Comparison of ENCODE assay signal across 10 cellular contexts in the genomic region with DNA sequence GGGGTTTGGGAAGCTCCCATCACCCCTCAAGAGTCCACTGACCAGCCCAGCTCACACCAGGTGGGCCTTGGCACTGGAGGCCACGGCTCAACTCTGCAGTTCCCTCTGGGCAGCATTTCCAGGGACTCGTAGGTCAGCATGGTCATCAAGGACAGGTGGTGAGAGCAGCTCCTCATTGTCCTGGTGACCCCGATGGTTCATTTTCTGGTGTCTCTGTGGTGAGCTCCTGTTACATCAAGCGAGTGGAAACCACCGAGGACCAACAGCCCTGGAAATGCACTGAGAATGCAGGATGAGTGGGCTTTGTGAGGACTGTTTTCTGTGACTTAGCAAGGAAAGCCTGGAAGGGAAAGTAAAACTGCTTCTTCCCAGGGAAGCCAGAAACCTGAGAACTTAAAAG. TPM values are rescaled to one million over a fixed set of nuclear protein-coding genes. Genes with fewer than 3 reads are reported as not detected.
DNase-seq lines count a peak whose midpoint lies in the region; ATAC-seq and TF ChIP-seq lines count a peak whose summit lies in the region.
"Not testable (repeated sequence)": the region's sequence is repeated elsewhere in the genome, so short reads cannot be mapped to it uniquely, and the experiment has no call there.
"Had no signal": no experiment of that assay in that cellular context is flagged by ENCODE, and none has a peak within 500 bp of the region (broad histone marks: within the 10 kb centered on the region; RNA-seq: fewer than 3 reads in every experiment).

No MANE protein-coding gene starts in this region.

- not testable (repeated sequence) for H3K14ac ChIP-seq in IMR-90 (replicated peaks; ENCODE audit: low read depth, low read length)

- H3K27me3 ChIP-seq in IMR-90 (ENCODE audit: control insufficient read depth, insufficient read depth, low read length); osteoblast (ENCODE audit: insufficient read depth, low read length): not testable (repeated sequence)

- not testable (repeated sequence) for H3K56ac ChIP-seq in IMR-90 (ENCODE audit: extremely low read depth, insufficient read depth, low read length)

- H4K5ac ChIP-seq in IMR-90 (ENCODE audit: low read depth, low read length), result not testable (repeated sequence)

- not testable (repeated sequence) for H2BK120ac ChIP-seq in IMR-90 (ENCODE audit: low read depth, low read length)

- H3K36me3 ChIP-seq in IMR-90 (ENCODE audit: control insufficient read depth, insufficient read depth, low read length); osteoblast (ENCODE audit: insufficient read depth, low read length): not testable (repeated sequence)

- H4K20me1 ChIP-seq in IMR-90 (ENCODE audit: insufficient read depth, low read length); osteoblast (ENCODE audit: insufficient read depth, low read length): not testable (repeated sequence)

- CTCF ChIA-PET in IMR-90 (lab: Yijun Ruan, JAX), result not testable (repeated sequence)

- H3K27ac Mint-ChIP-seq in activated CD4-positive, alpha-beta T cell treated with anti-CD3 and anti-CD28 coated beads, Interleukin-2, amount 10 ng/mL, durations not matched to agents 24 days and 14 days, result peak overlapping the region; percentile 96
- H3K27ac Mint-ChIP-seq in activated naive CD8-positive, alpha-beta T cell treated with anti-CD3 and anti-CD28 coated beads for 36 hours, result peak overlapping the region; percentile 21
- H3K27ac Mint-ChIP-seq in stimulated activated naive CD8-positive, alpha-beta T cell treated with anti-CD3 and anti-CD28 coated beads, Interleukin-15, Interleukin-2, amounts not matched to agents 100 ng/mL and 50 ng/mL, for 24 hours, result peak overlapping the region; percentile 99

- no CpG with 5 or more reads among the region's 5 CpGs for WGBS in IMR-90 (ENCODE audit: extremely low coverage in 2 of 2, insufficient read length in 1 of 2), 2 experiments

- peak; percentile 32; the same call in 1 of the 2 replicates for ATAC-seq in IMR-90 (ENCODE audit: low read depth)
- ATAC-seq in left lobe of liver, result not testable (repeated sequence)

- H3K23ac ChIP-seq in IMR-90 (ENCODE audit: low read depth, low read length), result not testable (repeated sequence)

- H2AK9ac ChIP-seq in IMR-90 (replicated peaks; ENCODE audit: low read depth, low read length, poor library complexity), result not testable (repeated sequence)

- not testable (repeated sequence) for H3K9me3 ChIP-seq in IMR-90 (ENCODE audit: control insufficient read depth, insufficient read depth, low read length); osteoblast (ENCODE audit: low read depth, low read length)

- H3K4me1 ChIP-seq in IMR-90 (ENCODE audit: control insufficient read depth, insufficient read depth, low read length); osteoblast (ENCODE audit: insufficient read depth, low read length): not testable (repeated sequence)

- dilution Hi-C loops in IMR-90 (cut with HindIII; ENCODE audit: low sequenced_read_pairs, unreplicated experiment), result not testable (repeated sequence)

- in situ Hi-C loops in IMR-90 (cut with MboI; ENCODE audit: low sequenced_read_pairs), result loop anchor here (25.0 kb wide), 1 partner anchor 1610 kb away; no protein-coding TSS in a partner anchor

- H2BK5ac ChIP-seq in IMR-90 (ENCODE audit: low read depth, low read length, poor library complexity, severe bottlenecking), result not testable (repeated sequence)

- H3K27ac ChIP-seq in IMR-90 (ENCODE audit: insufficient read depth, low read length); osteoblast (ENCODE audit: low read depth, low read length): not testable (repeated sequence)

- not testable (repeated sequence) for TF ChIP-seq POLR2A in IMR-90 (IDR thresholded peaks at IDR 0.05; ENCODE audit: low read depth, low read length)

- not testable (repeated sequence) for H2AK5ac ChIP-seq in IMR-90 (ENCODE audit: low read depth, low read length)

- peak overlapping the region in 1 of 2 experiments; percentile 64; a peak in 1 of 4 replicates for H4K8ac ChIP-seq in IMR-90 (ENCODE audit: low read depth in 2 of 2, low read length in 2 of 2)

- H3K79me2 ChIP-seq in osteoblast (ENCODE audit: insufficient read depth, low read length), result not testable (repeated sequence)

- not testable (repeated sequence) for H3K4me3 Mint-ChIP-seq in activated CD4-positive, alpha-beta T cell treated with anti-CD3 and anti-CD28 coated beads, Interleukin-2, amount 10 ng/mL, durations not matched to agents 24 days and 14 days; activated naive CD8-positive, alpha-beta T cell treated with anti-CD3 and anti-CD28 coated beads for 36 hours; stimulated activated naive CD8-positive, alpha-beta T cell treated with anti-CD3 and anti-CD28 coated beads, Interleukin-15, Interleukin-2, amounts not matched to agents 100 ng/mL and 50 ng/mL, for 24 hours

- H3K79me1 ChIP-seq in IMR-90 (ENCODE audit: low read depth in 1 of 2, low read length in 2 of 2), result not testable (repeated sequence)

- H3K4me3 ChIP-seq in IMR-90 (ENCODE audit: insufficient read depth, low read depth, low read length); choroid plexus epithelial cell (ENCODE audit: low read depth, low read length); osteoblast (ENCODE audit: insufficient read depth, low read length): not testable (repeated sequence)

- not testable (repeated sequence) for H3K18ac ChIP-seq in IMR-90 (ENCODE audit: low read depth, low read length)

- TF ChIP-seq CTCF in IMR-90 (conservative IDR thresholded peaks at IDR 0.05; ENCODE audit: low read depth, low read length); choroid plexus epithelial cell (conservative IDR thresholded peaks at IDR 0.05; ENCODE audit: low read depth, low read length); osteoblast (IDR thresholded peaks at IDR 0.05; ENCODE audit: extremely low read depth, low read depth, low read length): not testable (repeated sequence)

- not testable (repeated sequence) for H3K4ac ChIP-seq in IMR-90 (ENCODE audit: low read depth, low read length)

- not testable (repeated sequence) for H3K27me3 Mint-ChIP-seq in activated CD4-positive, alpha-beta T cell treated with anti-CD3 and anti-CD28 coated beads, Interleukin-2, amount 10 ng/mL, durations not matched to agents 24 days and 14 days; activated naive CD8-positive, alpha-beta T cell treated with anti-CD3 and anti-CD28 coated beads for 36 hours; stimulated activated naive CD8-positive, alpha-beta T cell treated with anti-CD3 and anti-CD28 coated beads, Interleukin-15, Interleukin-2, amounts not matched to agents 100 ng/mL and 50 ng/mL, for 24 hours

- H2BK20ac ChIP-seq in IMR-90 (ENCODE audit: low read depth, low read length), result not testable (repeated sequence)

- peak; percentile 19 for DNase-seq in IMR-90
- DNase-seq in activated CD4-positive, alpha-beta T cell treated with anti-CD3 and anti-CD28 coated beads, Interleukin-2, amount 10 ng/mL, durations not matched to agents 24 days and 14 days; activated naive CD8-positive, alpha-beta T cell treated with anti-CD3 and anti-CD28 coated beads for 36 hours: not testable (repeated sequence)
- DNase-seq in choroid plexus epithelial cell (ENCODE audit: low read depth), result peak; percentile 40
- peak; percentile 14 for DNase-seq in left lobe of liver (ENCODE audit: low spot score)
- DNase-seq in osteoblast (ENCODE audit: insufficient read length, low spot score, missing footprints), result peak; percentile 11

- not testable (repeated sequence) for H2BK15ac ChIP-seq in IMR-90 (ENCODE audit: low read depth, low read length)

- not testable (repeated sequence) for H3K9me3 Mint-ChIP-seq in activated CD4-positive, alpha-beta T cell treated with anti-CD3 and anti-CD28 coated beads, Interleukin-2, amount 10 ng/mL, durations not matched to agents 24 days and 14 days; activated naive CD8-positive, alpha-beta T cell treated with anti-CD3 and anti-CD28 coated beads for 36 hours; stimulated activated naive CD8-positive, alpha-beta T cell treated with anti-CD3 and anti-CD28 coated beads, Interleukin-15, Interleukin-2, amounts not matched to agents 100 ng/mL and 50 ng/mL, for 24 hours

- BruUV-seq in IMR-90 (replicated peaks; lab: Mats Ljungman, UMichigan), result not testable (repeated sequence)

- not testable (repeated sequence) for TF ChIP-seq RAD21 in IMR-90 (IDR thresholded peaks at IDR 0.05; ENCODE audit: low read length)

- intact Hi-C loops in IMR-90 (cut with micrococcal nuclease), result not testable (repeated sequence)
- intact Hi-C loops in activated CD4-positive, alpha-beta T cell treated with anti-CD3 and anti-CD28 coated beads, Interleukin-2, amount 10 ng/mL, durations not matched to agents 24 days and 14 days (cut with micrococcal nuclease), result loop anchor here (1.0 kb wide), 1 partner anchor 8 kb away; a partner anchor contains a TSS

- H4K91ac ChIP-seq in IMR-90 (ENCODE audit: insufficient read depth, low read depth, low read length), result not testable (repeated sequence)

- H3K36me3 Mint-ChIP-seq in activated CD4-positive, alpha-beta T cell treated with anti-CD3 and anti-CD28 coated beads, Interleukin-2, amount 10 ng/mL, durations not matched to agents 24 days and 14 days (ENCODE audit: low read depth); activated naive CD8-positive, alpha-beta T cell treated with anti-CD3 and anti-CD28 coated beads for 36 hours: not testable (repeated sequence)
- H3K36me3 Mint-ChIP-seq in stimulated activated naive CD8-positive, alpha-beta T cell treated with anti-CD3 and anti-CD28 coated beads, Interleukin-15, Interleukin-2, amounts not matched to agents 100 ng/mL and 50 ng/mL, for 24 hours (ENCODE audit: low read depth), result peaks cover 17% of the 10 kb centered on the region

- H3K9me1 ChIP-seq in IMR-90 (ENCODE audit: insufficient read depth, low read length), result not testable (repeated sequence)

- H3K4me2 ChIP-seq in IMR-90 (ENCODE audit: low read depth, low read length); osteoblast (ENCODE audit: insufficient read depth, low read length): not testable (repeated sequence)

- 0 out of 2 replicates have a peak overlapping the region, but pooled peaks have one; percentile 46 for H3K9ac ChIP-seq in IMR-90 (ENCODE audit: low read depth, low read length)

- H2AFZ ChIP-seq in IMR-90 (replicated peaks; ENCODE audit: low read length, poor library complexity); osteoblast (ENCODE audit: low read length): not testable (repeated sequence)

- POLR2A ChIA-PET in IMR-90 (lab: Charles Lee; ENCODE audit: unreplicated experiment), result not testable (repeated sequence)

- H3K4me1 Mint-ChIP-seq in activated CD4-positive, alpha-beta T cell treated with anti-CD3 and anti-CD28 coated beads, Interleukin-2, amount 10 ng/mL, durations not matched to agents 24 days and 14 days, result peaks cover 30% of the 10 kb centered on the region
- H3K4me1 Mint-ChIP-seq in activated naive CD8-positive, alpha-beta T cell treated with anti-CD3 and anti-CD28 coated beads for 36 hours, result peaks cover 30% of the 10 kb centered on the region
- H3K4me1 Mint-ChIP-seq in stimulated activated naive CD8-positive, alpha-beta T cell treated with anti-CD3 and anti-CD28 coated beads, Interleukin-15, Interleukin-2, amounts not matched to agents 100 ng/mL and 50 ng/mL, for 24 hours (ENCODE audit: low read depth), result peaks cover 42% of the 10 kb centered on the region

RNA-seq across cellular contexts. Expression of a gene that starts 3.1 kb away (rescaled TPM):
- total RNA-seq in IMR-90 (2012; rRNA removed), result 0.90 and 2.2 TPM in 2 replicates
- polyA plus RNA-seq in IMR-90 (2012; rRNA removed), result 2.0 and 2.5 TPM in 2 replicates
- 0.11 TPM in 1 of 2 replicates, not detected in the other for polyA plus RNA-seq in IMR-90 (2012; cell fraction: cytosol; rRNA removed)
- polyA plus RNA-seq in IMR-90 (2012; cell fraction: nucleus; rRNA removed; ENCODE audit: low replicate concordance), result 7.3 and 40.0 TPM in 2 replicates
- 16.8 and 16.9 TPM in 2 replicates for total RNA-seq in activated CD4-positive, alpha-beta T cell treated with anti-CD3 and anti-CD28 coated beads, Interleukin-2, amount 10 ng/mL, durations not matched to agents 24 days and 14 days
- 1 to 10 TPM; 6.1 to 7.3 TPM for total RNA-seq in activated naive CD8-positive, alpha-beta T cell treated with anti-CD3 and anti-CD28 coated beads for 36 hours
- total RNA-seq in left lobe of liver, result 11.7 TPM
- total RNA-seq in osteoblast, result 2.5 and 3.2 TPM in 2 replicates
- polyA plus RNA-seq: CD4-positive, alpha-beta memory T cell had no signal

RNA-seq across cellular contexts. Expression of a gene that starts 8.8 kb away (rescaled TPM):
- total RNA-seq in IMR-90 (2012; rRNA removed) (34.2 and 40.5 TPM in 2 replicates), left lobe of liver (38.9 TPM), osteoblast (44.9 and 53.6 TPM in 2 replicates)
- 62.4 and 68.8 TPM in 2 replicates for polyA plus RNA-seq in IMR-90 (2012; rRNA removed)
- 32.4 and 65.5 TPM in 2 replicates for polyA plus RNA-seq in IMR-90 (2012; cell fraction: cytosol; rRNA removed)
- 129 and 234 TPM in 2 replicates for polyA plus RNA-seq in IMR-90 (2012; cell fraction: nucleus; rRNA removed; ENCODE audit: low replicate concordance)
- total RNA-seq in activated CD4-positive, alpha-beta T cell treated with anti-CD3 and anti-CD28 coated beads, Interleukin-2, amount 10 ng/mL, durations not matched to agents 24 days and 14 days, result 122 TPM in 2 replicates
- total RNA-seq in activated naive CD8-positive, alpha-beta T cell treated with anti-CD3 and anti-CD28 coated beads for 36 hours, result 10 to 100 TPM; 85.4 to 89.6 TPM

RNA-seq across cellular contexts. Expression of a gene that starts 26.7 kb away (rescaled TPM):
- total RNA-seq in IMR-90 (2012; rRNA removed) (140 and 148 TPM in 2 replicates), left lobe of liver (215 TPM), osteoblast (214 and 243 TPM in 2 replicates)
- 272 and 341 TPM in 2 replicates for polyA plus RNA-seq in IMR-90 (2012; rRNA removed)
- polyA plus RNA-seq in IMR-90 (2012; cell fraction: cytosol; rRNA removed), result 446 and 518 TPM in 2 replicates
- 106 and 110 TPM in 2 replicates for polyA plus RNA-seq in IMR-90 (2012; cell fraction: nucleus; rRNA removed; ENCODE audit: low replicate concordance)
- total RNA-seq in activated CD4-positive, alpha-beta T cell treated with anti-CD3 and anti-CD28 coated beads, Interleukin-2, amount 10 ng/mL, durations not matched to agents 24 days and 14 days, result 227 and 233 TPM in 2 replicates
- 100 to 1,000 TPM; 214 to 225 TPM for total RNA-seq in activated naive CD8-positive, alpha-beta T cell treated with anti-CD3 and anti-CD28 coated beads for 36 hours

RNA-seq across cellular contexts. Expression of a gene that starts 40.8 kb away (rescaled TPM):
- under 0.01 TPM in 1 of 2 replicates, not detected in the other for total RNA-seq in IMR-90 (2012; rRNA removed)
- 0.09 TPM in 2 replicates for polyA plus RNA-seq in IMR-90 (2012; rRNA removed)
- polyA plus RNA-seq in IMR-90 (2012; cell fraction: cytosol; rRNA removed), result 0.05 TPM in 1 of 2 replicates, not detected in the other
- 0.76 and 1.7 TPM in 2 replicates for polyA plus RNA-seq in IMR-90 (2012; cell fraction: nucleus; rRNA removed; ENCODE audit: low replicate concordance)
- 240 and 242 TPM in 2 replicates for total RNA-seq in activated CD4-positive, alpha-beta T cell treated with anti-CD3 and anti-CD28 coated beads, Interleukin-2, amount 10 ng/mL, durations not matched to agents 24 days and 14 days
- total RNA-seq in activated naive CD8-positive, alpha-beta T cell treated with anti-CD3 and anti-CD28 coated beads for 36 hours, result 100 to 1,000 TPM; 198 to 204 TPM
- total RNA-seq in left lobe of liver, result 1.5 TPM
- total RNA-seq in osteoblast, result under 0.01 TPM in 2 replicates
- total RNA-seq: G401, GM23248 had no signal
- polyA plus RNA-seq: GM23248 had no signal

Comparison
In these comparisons a context has a peak if more than half of its experiments do, and no peak if none do; other contexts are left out.
1. H3K27ac Mint-ChIP-seq: peak in every context shown above with its lines; median percentile 99 in stimulated activated naive CD8-positive, alpha-beta T cell treated with anti-CD3 and anti-CD28 coated beads, Interleukin-15, Interleukin-2, amounts not matched to agents 100 ng/mL and 50 ng/mL, for 24 hours; 96 in activated CD4-positive, alpha-beta T cell treated with anti-CD3 and anti-CD28 coated beads, Interleukin-2, amount 10 ng/mL, durations not matched to agents 24 days and 14 days; 21 in activated naive CD8-positive, alpha-beta T cell treated with anti-CD3 and anti-CD28 coated beads for 36 hours.